ENCODE assay signal across 11 cellular contexts in genomic region chr9:35563791-35564197, GRCh38. TPM values are rescaled to one million over a fixed set of nuclear protein-coding genes. Genes with fewer than 3 reads are reported as not detected.
DNase-seq lines count a peak whose midpoint lies in the region; ATAC-seq and TF ChIP-seq lines count a peak whose summit lies in the region.
"Had no signal": no experiment of that assay in that cellular context is flagged by ENCODE, and none has a peak within 500 bp of the region (broad histone marks: within the 10 kb centered on the region; RNA-seq: fewer than 3 reads in every experiment).

No MANE protein-coding gene starts in this region.

- intact Hi-C loops in breast epithelium (cut with DNase I; ENCODE audit: low total_unique reads): no loop called here
- intact Hi-C loops in MCF 10A (cut with micrococcal nuclease): no loop called here
- intact Hi-C loops in esophagus squamous epithelium (cut with DNase I): no loop called here
- intact Hi-C loops in uterus (cut with DNase I; ENCODE audit: low total_unique reads): no loop called here

- TF ChIP-seq CTCF in breast epithelium (IDR thresholded peaks at IDR 0.05) (no peak), MCF 10A (IDR thresholded peaks at IDR 0.05; ENCODE audit: unreplicated experiment) (no peak), esophagus squamous epithelium (IDR thresholded peaks at IDR 0.05) (no peak), nephron progenitor cell (IDR thresholded peaks at IDR 0.05) (no peak), uterus (IDR thresholded peaks at IDR 0.05) (no peak)

- H3K4me3 ChIP-seq in breast epithelium (peak overlapping the region in 2 of 3 donors; percentile 32 to 57), esophagus squamous epithelium (peak overlapping the region in 2 of 4 donors; percentile 13 to 16), uterus (peak overlapping the region in 1 of 2 donors; percentile 12)

- BruUV-seq in MCF 10A (replicated peaks; lab: Mats Ljungman, UMichigan): no TSS peak

- ATAC-seq in GM18498 (IDR thresholded peaks at IDR 0.05; ENCODE audit: unreplicated experiment): no peak

- H3K4me3 Mint-ChIP-seq in MCF 10A (ENCODE audit: unreplicated experiment) (no peak overlapping the region), nephron progenitor cell (peak overlapping the region; percentile 59)

- H3K27me3 Mint-ChIP-seq in MCF 10A (ENCODE audit: insufficient read depth, unreplicated experiment): no peaks in the 10 kb centered on the region
- H3K27me3 Mint-ChIP-seq in nephron progenitor cell (ENCODE audit: low read depth, poor library complexity): peaks cover 9% of the 10 kb centered on the region

- TF ChIP-seq POLR2A in breast epithelium (IDR thresholded peaks at IDR 0.05): no peak
- no peak for TF ChIP-seq POLR2A in esophagus squamous epithelium (IDR thresholded peaks at IDR 0.05)
- no peak for TF ChIP-seq POLR2A in uterus (IDR thresholded peaks at IDR 0.05)

- 67 to 74% methylated on average over 11 to 13 of the region's 14 CpGs for WGBS in esophagus squamous epithelium, 2 donors

- POLR2A ChIA-PET in MCF 10A (lab: Yijun Ruan, JAX): no interaction called here

- H3K9me3 ChIP-seq in breast epithelium: no peaks in the 10 kb centered on the region
- no peaks in the 10 kb centered on the region for H3K9me3 ChIP-seq in esophagus squamous epithelium
- no peaks in the 10 kb centered on the region for H3K9me3 ChIP-seq in uterus

- H3K27me3 ChIP-seq in breast epithelium (no peaks in the 10 kb centered on the region), esophagus squamous epithelium (no peaks in the 10 kb centered on the region), uterus (no peaks in the 10 kb centered on the region)

- in situ Hi-C loops in KBM-7 (cut with MboI; ENCODE audit: low pct_unique_long_range_greater_than_20kb, low sequenced_read_pairs): no loop called here

- peak overlapping the region; percentile 79 to 89 for H3K27ac ChIP-seq in breast epithelium
- H3K27ac ChIP-seq in esophagus squamous epithelium: peak overlapping the region; percentile 63 to 80 (median 72)
- peak overlapping the region; percentile 17 to 56 for H3K27ac ChIP-seq in uterus

- H3K27ac Mint-ChIP-seq in MCF 10A (ENCODE audit: low read depth, unreplicated experiment) (no peak overlapping the region), nephron progenitor cell (peak overlapping the region; percentile 88)

- no peaks in the 10 kb centered on the region for H3K4me1 Mint-ChIP-seq in MCF 10A (ENCODE audit: insufficient read depth, unreplicated experiment)
- H3K4me1 Mint-ChIP-seq in nephron progenitor cell: peaks cover 17% of the 10 kb centered on the region

- peaks cover 6% of the 10 kb centered on the region for H3K36me3 Mint-ChIP-seq in MCF 10A (ENCODE audit: insufficient read depth, unreplicated experiment)
- peaks cover 5% of the 10 kb centered on the region for H3K36me3 Mint-ChIP-seq in nephron progenitor cell (ENCODE audit: low read depth)

- H3K9me3 Mint-ChIP-seq in MCF 10A (ENCODE audit: unreplicated experiment): no peaks in the 10 kb centered on the region
- H3K9me3 Mint-ChIP-seq in nephron progenitor cell: no peaks in the 10 kb centered on the region

- CTCF ChIA-PET in MCF 10A (lab: Yijun Ruan, JAX): no interaction called here

- DNase-seq in breast epithelium (ENCODE audit: low spot score in 2 of 2) (peak in 1 of 2 donors; percentile 30), MCF 10A (ENCODE audit: unreplicated experiment) (no peak), esophagus squamous epithelium (lab: John Stamatoyannopoulos, UW) (no peak), nephron progenitor cell (peak; percentile 57), uterus (peak; percentile 50 to 60), KBM-7 (no peak), NCI-H2029 (lab: John Stamatoyannopoulos, UW) (no peak)
- DNase-seq: effector memory CD4-positive, alpha-beta T cell; NCI-H187; SIG-M5 had no signal

- H3K4me1 ChIP-seq in breast epithelium: no peaks in the 10 kb centered on the region
- peaks cover 8 to 44% (median 24%) of the 10 kb centered on the region in 3 donors for H3K4me1 ChIP-seq in esophagus squamous epithelium
- no peaks in the 10 kb centered on the region for H3K4me1 ChIP-seq in uterus

- H3K36me3 ChIP-seq in breast epithelium: no peaks in the 10 kb centered on the region
- H3K36me3 ChIP-seq in esophagus squamous epithelium: peaks cover 0 to 23% (median 0%) of the 10 kb centered on the region in 3 donors
- H3K36me3 ChIP-seq in uterus: no peaks in the 10 kb centered on the region

RNA-seq across cellular contexts. Expression of gene TESK1, which starts 41.3 kb away (rescaled TPM):
- total RNA-seq in breast epithelium (10 to 100 TPM; 26.5 to 50.4 (median 33.8) TPM), MCF 10A (2022) (32.1 and 41.9 TPM in 2 replicates), esophagus squamous epithelium (10 to 100 TPM; 10.1 to 22.1 (median 14.4) TPM), uterus (10 to 100 TPM in 3 of 4 donors, 1 to 10 TPM in 1; 2.0 to 59.7 (median 15.5) TPM)

RNA-seq across cellular contexts. Expression of gene CD72, which starts 54.4 kb away (rescaled TPM):
- total RNA-seq in breast epithelium (1 to 10 TPM; 3.6 to 6.4 (median 5.1) TPM), MCF 10A (2022) (1.6 and 1.8 TPM in 2 replicates), esophagus squamous epithelium (1 to 10 TPM in 1 of 4 donors, under 1 TPM in 1, not detected in 2; 0.27 to 1.9 TPM), uterus (1 to 10 TPM in 2 of 4 donors, not detected in 2; 2.8 to 3.0 TPM)

Comparison
In these comparisons a context has a peak if more than half of its experiments do, and no peak if none do; other contexts are left out.
1. DNase-seq: peak in nephron progenitor cell (single experiment) and uterus (2 of 2); none in MCF 10A (single experiment), esophagus squamous epithelium (single experiment), KBM-7 (single experiment) and NCI-H2029 (single experiment).
2. Peak in every context shown above with its lines, with median percentiles within 50 percentile points of each other: H3K27ac ChIP-seq.